In the genomic region with DNA sequence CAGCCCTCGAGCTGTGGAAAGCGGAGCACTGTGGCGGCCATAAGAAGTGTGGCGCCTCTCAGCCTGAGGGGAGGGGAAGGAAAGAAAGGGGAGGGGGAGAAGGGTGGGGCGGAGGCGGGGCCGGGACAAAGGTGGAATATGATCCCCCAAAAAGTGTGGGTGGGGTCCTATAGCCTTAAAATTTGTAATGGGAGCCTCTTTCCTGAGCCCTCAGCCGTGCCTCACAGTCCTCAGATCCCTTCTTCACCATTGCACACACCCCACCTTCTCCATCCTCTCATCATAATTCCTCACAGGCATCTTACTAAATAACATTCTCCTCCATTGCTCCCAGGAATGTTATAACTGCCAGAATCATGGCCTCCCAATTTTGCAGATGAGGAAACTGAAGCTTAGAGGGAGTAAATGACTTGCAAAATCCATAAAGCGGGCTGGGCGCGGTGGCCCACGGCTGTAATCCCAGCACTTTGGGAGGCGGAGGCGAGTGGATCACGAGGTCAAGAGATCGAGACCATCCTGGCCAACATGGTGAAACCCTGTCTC, we compare ENCODE assay signal across 1 cellular context.
A peak's percentile ranks its signal among the peaks of the same experiment; 100 is the strongest.
TF ChIP-seq lines count a peak whose summit lies in the region.

No MANE protein-coding gene starts in this region.

TF ChIP-seq in K562, 482 proteins besides CTCF, POLR2A, EP300 and RAD21 (continued from another document and continues in another):
- no peak for TF ChIP-seq FOXA3 (CRISPR knock-in tag; conservative IDR thresholded peaks at IDR 0.05 in 1 of 2, IDR thresholded peaks at IDR 0.05 in 1 of 2)
- no peak for TF ChIP-seq MXI1 (IDR thresholded peaks at IDR 0.05; ENCODE audit: low read depth, low read length)
- no peak for TF ChIP-seq CCAR2 (IDR thresholded peaks at IDR 0.05; ENCODE audit: low read depth, low read length)
- TF ChIP-seq SIX5 (IDR thresholded peaks at IDR 0.05; ENCODE audit: borderline replicate concordance in 1 of 2, insufficient read depth in 1 of 2, low read depth in 1 of 2, low read length in 2 of 2) = peak; percentile 41 to 60; a peak in 2 of 4 replicates
- peak; percentile 50; the same call in 1 of the 2 replicates for TF ChIP-seq SMARCA4 (IDR thresholded peaks at IDR 0.05)
- TF ChIP-seq ELF4 (CRISPR knock-in tag; IDR thresholded peaks at IDR 0.05) = no peak
- no peak for TF ChIP-seq SAFB2 (IDR thresholded peaks at IDR 0.05; ENCODE audit: borderline replicate concordance, low read depth, low read length, severe bottlenecking)
- no peak for TF ChIP-seq MAFF (IDR thresholded peaks at IDR 0.05; ENCODE audit: low read length)
- no peak for TF ChIP-seq TEAD2 (tag; IDR thresholded peaks at IDR 0.05)
- peak; percentile 17; the same call in 1 of the 2 replicates for TF ChIP-seq ELF2 (CRISPR knock-in tag; IDR thresholded peaks at IDR 0.05)
- TF ChIP-seq RB1 (IDR thresholded peaks at IDR 0.05; ENCODE audit: low read depth) = no peak
- TF ChIP-seq SMARCE1 (IDR thresholded peaks at IDR 0.05) = peak; percentile 32; the same call in 1 of the 2 replicates
- no peak for TF ChIP-seq ZZZ3 (IDR thresholded peaks at IDR 0.05)
- TF ChIP-seq, protein P1, sequence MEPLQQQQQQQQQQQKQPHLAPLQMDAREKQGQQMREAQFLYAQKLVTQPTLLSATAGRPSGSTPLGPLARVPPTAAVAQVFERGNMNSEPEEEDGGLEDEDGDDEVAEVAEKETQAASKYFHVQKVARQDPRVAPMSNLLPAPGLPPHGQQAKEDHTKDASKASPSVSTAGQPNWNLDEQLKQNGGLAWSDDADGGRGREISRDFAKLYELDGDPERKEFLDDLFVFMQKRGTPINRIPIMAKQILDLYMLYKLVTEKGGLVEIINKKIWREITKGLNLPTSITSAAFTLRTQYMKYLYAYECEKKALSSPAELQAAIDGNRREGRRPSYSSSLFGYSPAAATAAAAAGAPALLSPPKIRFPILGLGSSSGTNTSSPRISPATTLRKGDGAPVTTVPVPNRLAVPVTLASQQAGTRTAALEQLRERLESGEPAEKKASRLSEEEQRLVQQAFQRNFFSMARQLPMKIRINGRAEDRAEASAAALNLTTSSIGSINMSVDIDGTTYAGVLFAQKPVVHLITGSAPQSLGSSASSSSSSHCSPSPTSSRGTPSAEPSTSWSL (CRISPR knock-in tag; IDR thresholded peaks at IDR 0.05; ENCODE audit: borderline replicate concordance) = no peak
- TF ChIP-seq, protein P2, sequence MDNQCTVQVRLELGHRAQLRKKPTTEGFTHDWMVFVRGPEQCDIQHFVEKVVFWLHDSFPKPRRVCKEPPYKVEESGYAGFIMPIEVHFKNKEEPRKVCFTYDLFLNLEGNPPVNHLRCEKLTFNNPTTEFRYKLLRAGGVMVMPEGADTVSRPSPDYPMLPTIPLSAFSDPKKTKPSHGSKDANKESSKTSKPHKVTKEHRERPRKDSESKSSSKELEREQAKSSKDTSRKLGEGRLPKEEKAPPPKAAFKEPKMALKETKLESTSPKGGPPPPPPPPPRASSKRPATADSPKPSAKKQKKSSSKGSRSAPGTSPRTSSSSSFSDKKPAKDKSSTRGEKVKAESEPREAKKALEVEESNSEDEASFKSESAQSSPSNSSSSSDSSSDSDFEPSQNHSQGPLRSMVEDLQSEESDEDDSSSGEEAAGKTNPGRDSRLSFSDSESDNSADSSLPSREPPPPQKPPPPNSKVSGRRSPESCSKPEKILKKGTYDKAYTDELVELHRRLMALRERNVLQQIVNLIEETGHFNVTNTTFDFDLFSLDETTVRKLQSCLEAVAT (IDR thresholded peaks at IDR 0.05) = peak in 1 of 2 experiments; percentile 80; a peak in 2 of 4 replicates
- TF ChIP-seq ZNF143 (CRISPR knock-in tag; IDR thresholded peaks at IDR 0.05) = no peak
- TF ChIP-seq NCOA1 (IDR thresholded peaks at IDR 0.05; ENCODE audit: low read depth) = no peak
- TF ChIP-seq ZBTB1 (CRISPR knock-in tag; IDR thresholded peaks at IDR 0.05; ENCODE audit: borderline replicate concordance, low read depth) = no peak
- no peak for TF ChIP-seq BCOR (IDR thresholded peaks at IDR 0.05)
- TF ChIP-seq, protein P3, sequence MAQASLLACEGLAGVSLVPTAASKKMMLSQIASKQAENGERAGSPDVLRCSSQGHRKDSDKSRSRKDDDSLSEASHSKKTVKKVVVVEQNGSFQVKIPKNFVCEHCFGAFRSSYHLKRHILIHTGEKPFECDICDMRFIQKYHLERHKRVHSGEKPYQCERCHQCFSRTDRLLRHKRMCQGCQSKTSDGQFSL (CRISPR knock-in tag; IDR thresholded peaks at IDR 0.05) = no peak
- TF ChIP-seq, protein P3 (tag; IDR thresholded peaks at IDR 0.05) = no peak
- no peak for TF ChIP-seq BRD4 (IDR thresholded peaks at IDR 0.05)
- TF ChIP-seq HNRNPUL1 (IDR thresholded peaks at IDR 0.05; ENCODE audit: low read length) = no peak
- TF ChIP-seq POLR2G (IDR thresholded peaks at IDR 0.05; ENCODE audit: low read depth, low read length) = no peak
- TF ChIP-seq HDAC6 (IDR thresholded peaks at IDR 0.05; ENCODE audit: low read depth, low read length) = no peak
- TF ChIP-seq JUN (IDR thresholded peaks at IDR 0.05; ENCODE audit: borderline replicate concordance, low read depth, low read length) = 0 out of 2 replicates have a peak, but pooled peaks have one; percentile 1
- no peak for TF ChIP-seq JUN (CRISPR knock-in tag; IDR thresholded peaks at IDR 0.05; ENCODE audit: borderline replicate concordance)
- TF ChIP-seq BRD9 (IDR thresholded peaks at IDR 0.05; ENCODE audit: low read depth, partially characterized antibody) = peak; percentile 28
- peak; percentile 10 for TF ChIP-seq HDAC3 (IDR thresholded peaks at IDR 0.05; ENCODE audit: borderline replicate concordance, partially characterized antibody)
- no peak for TF ChIP-seq PCBP2 (IDR thresholded peaks at IDR 0.05; ENCODE audit: low read depth, low read length, poor library complexity, severe bottlenecking)
- TF ChIP-seq, protein P4, sequence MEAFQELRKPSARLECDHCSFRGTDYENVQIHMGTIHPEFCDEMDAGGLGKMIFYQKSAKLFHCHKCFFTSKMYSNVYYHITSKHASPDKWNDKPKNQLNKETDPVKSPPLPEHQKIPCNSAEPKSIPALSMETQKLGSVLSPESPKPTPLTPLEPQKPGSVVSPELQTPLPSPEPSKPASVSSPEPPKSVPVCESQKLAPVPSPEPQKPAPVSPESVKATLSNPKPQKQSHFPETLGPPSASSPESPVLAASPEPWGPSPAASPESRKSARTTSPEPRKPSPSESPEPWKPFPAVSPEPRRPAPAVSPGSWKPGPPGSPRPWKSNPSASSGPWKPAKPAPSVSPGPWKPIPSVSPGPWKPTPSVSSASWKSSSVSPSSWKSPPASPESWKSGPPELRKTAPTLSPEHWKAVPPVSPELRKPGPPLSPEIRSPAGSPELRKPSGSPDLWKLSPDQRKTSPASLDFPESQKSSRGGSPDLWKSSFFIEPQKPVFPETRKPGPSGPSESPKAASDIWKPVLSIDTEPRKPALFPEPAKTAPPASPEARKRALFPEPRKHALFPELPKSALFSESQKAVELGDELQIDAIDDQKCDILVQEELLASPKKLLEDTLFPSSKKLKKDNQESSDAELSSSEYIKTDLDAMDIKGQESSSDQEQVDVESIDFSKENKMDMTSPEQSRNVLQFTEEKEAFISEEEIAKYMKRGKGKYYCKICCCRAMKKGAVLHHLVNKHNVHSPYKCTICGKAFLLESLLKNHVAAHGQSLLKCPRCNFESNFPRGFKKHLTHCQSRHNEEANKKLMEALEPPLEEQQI (IDR thresholded peaks at IDR 0.05) = 0 out of 2 replicates have a peak, but pooled peaks have one; percentile 25
- TF ChIP-seq MTA1 (IDR thresholded peaks at IDR 0.05; ENCODE audit: borderline replicate concordance) = peak; percentile 47; the same call in 1 of the 2 replicates
- TF ChIP-seq YY1 (IDR thresholded peaks at IDR 0.05; ENCODE audit: borderline replicate concordance in 1 of 3, control insufficient read depth in 1 of 3, extremely low read depth in 1 of 3, insufficient read depth in 3 of 3, insufficient read length in 1 of 3, insufficient replicate concordance in 2 of 3, low read depth in 1 of 3, low read length in 2 of 3) = peak; percentile 97 to 100 (median 99)
- TF ChIP-seq, protein P5, sequence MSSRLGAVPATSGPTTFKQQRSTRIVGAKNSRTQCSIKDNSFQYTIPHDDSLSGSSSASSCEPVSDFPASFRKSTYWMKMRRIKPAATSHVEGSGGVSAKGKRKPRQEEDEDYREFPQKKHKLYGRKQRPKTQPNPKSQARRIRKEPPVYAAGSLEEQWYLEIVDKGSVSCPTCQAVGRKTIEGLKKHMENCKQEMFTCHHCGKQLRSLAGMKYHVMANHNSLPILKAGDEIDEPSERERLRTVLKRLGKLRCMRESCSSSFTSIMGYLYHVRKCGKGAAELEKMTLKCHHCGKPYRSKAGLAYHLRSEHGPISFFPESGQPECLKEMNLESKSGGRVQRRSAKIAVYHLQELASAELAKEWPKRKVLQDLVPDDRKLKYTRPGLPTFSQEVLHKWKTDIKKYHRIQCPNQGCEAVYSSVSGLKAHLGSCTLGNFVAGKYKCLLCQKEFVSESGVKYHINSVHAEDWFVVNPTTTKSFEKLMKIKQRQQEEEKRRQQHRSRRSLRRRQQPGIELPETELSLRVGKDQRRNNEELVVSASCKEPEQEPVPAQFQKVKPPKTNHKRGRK (tag; IDR thresholded peaks at IDR 0.05) = no peak
- TF ChIP-seq POLR3G (IDR thresholded peaks at IDR 0.05; ENCODE audit: extremely low read depth, insufficient read length, insufficient replicate concordance) = no peak
- TF ChIP-seq TGIF2 (CRISPR knock-in tag; IDR thresholded peaks at IDR 0.05) = no peak
- TF ChIP-seq NFE2 (IDR thresholded peaks at IDR 0.05; ENCODE audit: low read depth) = peak; percentile 75
- no peak for TF ChIP-seq SRSF1 (IDR thresholded peaks at IDR 0.05; ENCODE audit: low read depth, low read length)
- TF ChIP-seq JUNB (CRISPR knock-in tag; conservative IDR thresholded peaks at IDR 0.05) = no peak
- TF ChIP-seq ETV5 (CRISPR knock-in tag; IDR thresholded peaks at IDR 0.05; ENCODE audit: low read depth) = no peak
- TF ChIP-seq NFRKB (IDR thresholded peaks at IDR 0.05; ENCODE audit: low read depth) = peak; percentile 65; the same call in 1 of the 2 replicates
- TF ChIP-seq NCOA2 (IDR thresholded peaks at IDR 0.05; ENCODE audit: partially characterized antibody in 2 of 2) = no peak
- no peak for TF ChIP-seq KLF10 (CRISPR knock-in tag; IDR thresholded peaks at IDR 0.05)
- TF ChIP-seq GTF2E2 (tag; IDR thresholded peaks at IDR 0.05) = no peak
- TF ChIP-seq KDM4B (IDR thresholded peaks at IDR 0.05; ENCODE audit: borderline replicate concordance in 2 of 2, low read depth in 1 of 2) = no peak
- TF ChIP-seq, protein P6, sequence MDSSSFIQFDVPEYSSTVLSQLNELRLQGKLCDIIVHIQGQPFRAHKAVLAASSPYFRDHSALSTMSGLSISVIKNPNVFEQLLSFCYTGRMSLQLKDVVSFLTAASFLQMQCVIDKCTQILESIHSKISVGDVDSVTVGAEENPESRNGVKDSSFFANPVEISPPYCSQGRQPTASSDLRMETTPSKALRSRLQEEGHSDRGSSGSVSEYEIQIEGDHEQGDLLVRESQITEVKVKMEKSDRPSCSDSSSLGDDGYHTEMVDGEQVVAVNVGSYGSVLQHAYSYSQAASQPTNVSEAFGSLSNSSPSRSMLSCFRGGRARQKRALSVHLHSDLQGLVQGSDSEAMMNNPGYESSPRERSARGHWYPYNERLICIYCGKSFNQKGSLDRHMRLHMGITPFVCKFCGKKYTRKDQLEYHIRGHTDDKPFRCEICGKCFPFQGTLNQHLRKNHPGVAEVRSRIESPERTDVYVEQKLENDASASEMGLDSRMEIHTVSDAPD (CRISPR knock-in tag; IDR thresholded peaks at IDR 0.05) = no peak
- no peak; the same call in 1 of the 2 replicates for TF ChIP-seq CHD2 (IDR thresholded peaks at IDR 0.05; ENCODE audit: low read depth, low read length)
- TF ChIP-seq ZNF121 (CRISPR knock-in tag; conservative IDR thresholded peaks at IDR 0.05) = no peak
- TF ChIP-seq ZC3H4 (CRISPR knock-in tag; IDR thresholded peaks at IDR 0.05; ENCODE audit: borderline replicate concordance) = no peak
- TF ChIP-seq GATAD2B (IDR thresholded peaks at IDR 0.05; ENCODE audit: borderline replicate concordance) = 0 out of 2 replicates have a peak, but pooled peaks have one; percentile 19
- TF ChIP-seq TEAD1 (CRISPR knock-in tag; IDR thresholded peaks at IDR 0.05) = no peak
- TF ChIP-seq, protein P7, sequence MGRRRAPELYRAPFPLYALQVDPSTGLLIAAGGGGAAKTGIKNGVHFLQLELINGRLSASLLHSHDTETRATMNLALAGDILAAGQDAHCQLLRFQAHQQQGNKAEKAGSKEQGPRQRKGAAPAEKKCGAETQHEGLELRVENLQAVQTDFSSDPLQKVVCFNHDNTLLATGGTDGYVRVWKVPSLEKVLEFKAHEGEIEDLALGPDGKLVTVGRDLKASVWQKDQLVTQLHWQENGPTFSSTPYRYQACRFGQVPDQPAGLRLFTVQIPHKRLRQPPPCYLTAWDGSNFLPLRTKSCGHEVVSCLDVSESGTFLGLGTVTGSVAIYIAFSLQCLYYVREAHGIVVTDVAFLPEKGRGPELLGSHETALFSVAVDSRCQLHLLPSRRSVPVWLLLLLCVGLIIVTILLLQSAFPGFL (CRISPR knock-in tag; IDR thresholded peaks at IDR 0.05) = no peak
- no peak for TF ChIP-seq ZNF445 (CRISPR knock-in tag; IDR thresholded peaks at IDR 0.05; ENCODE audit: low read depth)
- TF ChIP-seq MIER1 (IDR thresholded peaks at IDR 0.05; ENCODE audit: low read depth) = no peak
- no peak for TF ChIP-seq TBP (optimal IDR thresholded peaks at IDR 0.05; ENCODE audit: low read depth, low read length)
- no peak for TF ChIP-seq TCF7 (IDR thresholded peaks at IDR 0.05; ENCODE audit: borderline replicate concordance)
- no peak for TF ChIP-seq RNF2 (IDR thresholded peaks at IDR 0.05)
- no peak for TF ChIP-seq ZNF76 (CRISPR knock-in tag; IDR thresholded peaks at IDR 0.05; ENCODE audit: borderline replicate concordance)
- no peak for TF ChIP-seq ZNF785 (CRISPR knock-in tag; IDR thresholded peaks at IDR 0.05)
- TF ChIP-seq TAF7 (tag; IDR thresholded peaks at IDR 0.05) = 0 out of 2 replicates have a peak, but pooled peaks have one; percentile 50
- no peak for TF ChIP-seq HNRNPL (IDR thresholded peaks at IDR 0.05; ENCODE audit: low read depth, low read length)
- TF ChIP-seq, protein P8, sequence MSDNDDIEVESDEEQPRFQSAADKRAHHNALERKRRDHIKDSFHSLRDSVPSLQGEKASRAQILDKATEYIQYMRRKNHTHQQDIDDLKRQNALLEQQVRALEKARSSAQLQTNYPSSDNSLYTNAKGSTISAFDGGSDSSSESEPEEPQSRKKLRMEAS (CRISPR knock-in tag; IDR thresholded peaks at IDR 0.05) = no peak
- no peak for TF ChIP-seq KAT8 (IDR thresholded peaks at IDR 0.05; ENCODE audit: low read depth)
- no peak for TF ChIP-seq PHF8 (IDR thresholded peaks at IDR 0.05; ENCODE audit: borderline replicate concordance, low read length)
- no peak for TF ChIP-seq SETDB1 (IDR thresholded peaks at IDR 0.05; ENCODE audit: low read length)
- TF ChIP-seq NUFIP1 (IDR thresholded peaks at IDR 0.05; ENCODE audit: partially characterized antibody) = no peak
- 0 out of 2 replicates have a peak, but pooled peaks have one; percentile 78 for TF ChIP-seq MYC (IDR thresholded peaks at IDR 0.05; ENCODE audit: low read depth, low read length)
- TF ChIP-seq MYC (CRISPR knock-in tag; IDR thresholded peaks at IDR 0.05; ENCODE audit: borderline replicate concordance, low read depth) = no peak
- no peak for TF ChIP-seq NFXL1 (CRISPR knock-in tag; IDR thresholded peaks at IDR 0.05)
- TF ChIP-seq FOSL1 (tag; conservative IDR thresholded peaks at IDR 0.05) = 0 out of 2 replicates have a peak, but pooled peaks have one; percentile 18
- no peak for TF ChIP-seq STAG1 (CRISPR knock-in tag; IDR thresholded peaks at IDR 0.05; ENCODE audit: borderline replicate concordance)
